In the genomic region with DNA sequence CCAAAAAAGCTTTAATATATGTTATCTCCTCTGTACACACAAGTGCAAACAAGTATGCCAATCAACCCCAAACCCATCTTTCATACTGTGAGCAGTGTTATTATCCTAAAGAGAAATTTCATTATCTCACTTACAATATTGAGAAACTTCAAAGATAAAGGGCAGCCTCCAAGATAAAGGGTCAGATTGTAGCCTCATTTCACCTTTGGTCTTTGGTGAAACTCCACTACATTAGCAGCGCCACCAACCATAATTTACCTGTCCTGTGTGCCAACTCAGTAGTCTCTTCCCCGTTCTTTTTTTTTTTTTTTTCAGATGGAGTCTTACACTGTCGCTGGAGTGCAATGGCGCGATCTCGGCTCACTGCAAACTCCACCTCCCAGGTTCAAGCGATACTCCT, we compare ENCODE assay signal across 1 cellular context.
TF ChIP-seq lines count a peak whose summit lies in the region.

No MANE protein-coding gene starts in this region.

TF ChIP-seq in SK-N-SH, 30 proteins besides CTCF, POLR2A, EP300 and RAD21:
- TF ChIP-seq FOSL2 (IDR thresholded peaks at IDR 0.05; ENCODE audit: borderline replicate concordance, low read depth) (no peak), JUND (IDR thresholded peaks at IDR 0.05) (no peak)
